14 cellular contexts compared by ENCODE assay signal in the genomic region with DNA sequence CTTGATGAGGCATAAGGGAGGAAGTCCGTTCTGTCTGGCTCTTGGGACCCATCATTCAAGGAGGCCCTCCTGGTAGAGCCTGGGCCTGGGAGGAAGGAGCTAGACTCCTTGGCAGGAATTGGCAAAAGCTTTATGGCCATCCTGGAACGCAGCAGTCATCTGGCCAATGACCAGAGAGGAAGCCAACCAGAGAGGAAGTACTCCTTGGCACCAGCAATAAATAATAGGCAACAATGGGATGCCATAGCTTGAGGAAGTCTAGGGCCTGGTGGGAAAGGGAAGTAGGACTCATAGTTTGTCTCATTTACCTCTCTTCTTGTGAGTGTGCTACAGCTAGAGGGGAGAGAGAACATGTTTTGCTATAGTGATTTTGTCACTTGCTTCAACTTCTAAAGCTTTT. TPM values are rescaled to one million over a fixed set of nuclear protein-coding genes. Genes with fewer than 3 reads are reported as not detected.
A peak's percentile ranks its signal among the peaks of the same experiment; 100 is the strongest.
DNase-seq lines count a peak whose midpoint lies in the region; ATAC-seq and TF ChIP-seq lines count a peak whose summit lies in the region.
"Had no signal": no experiment of that assay in that cellular context is flagged by ENCODE, and none has a peak within 500 bp of the region (broad histone marks: within the 10 kb centered on the region; RNA-seq: fewer than 3 reads in every experiment).

No MANE protein-coding gene starts in this region.

- H3K27me3 Mint-ChIP-seq in CD4-positive, alpha-beta T cell: no peaks in the 10 kb centered on the region
- H3K27me3 Mint-ChIP-seq in IgD-negative memory B cell: peaks cover 2% of the 10 kb centered on the region
- no peaks in the 10 kb centered on the region for H3K27me3 Mint-ChIP-seq in activated naive CD8-positive, alpha-beta T cell
- H3K27me3 Mint-ChIP-seq in naive B cell: no peaks in the 10 kb centered on the region

- H3K4me1 ChIP-seq in Peyer's patch: no peaks in the 10 kb centered on the region

- H3K9me3 ChIP-seq in CD4-positive, alpha-beta T cell (ENCODE audit: control insufficient read depth, low read length): no peaks in the 10 kb centered on the region
- no peaks in the 10 kb centered on the region for H3K9me3 ChIP-seq in Peyer's patch

- peaks cover 89% of the 10 kb centered on the region for H3K36me3 Mint-ChIP-seq in CD4-positive, alpha-beta T cell (ENCODE audit: low read depth)
- H3K36me3 Mint-ChIP-seq in IgD-negative memory B cell: peaks cover 4% of the 10 kb centered on the region
- H3K36me3 Mint-ChIP-seq in activated naive CD8-positive, alpha-beta T cell: peaks cover 19% of the 10 kb centered on the region
- peaks cover 20 to 37% of the 10 kb centered on the region in 2 donors for H3K36me3 Mint-ChIP-seq in naive B cell

- CTCF ChIA-PET in CD4-positive, alpha-beta T cell (lab: Charles Lee): no interaction called here

- TF ChIP-seq CTCF in CD4-positive, alpha-beta T cell (IDR thresholded peaks at IDR 0.05): no peak
- TF ChIP-seq CTCF in Peyer's patch (IDR thresholded peaks at IDR 0.05): no peak

- H3K4me3 Mint-ChIP-seq in CD4-positive, alpha-beta T cell: peak overlapping the region; percentile 42
- H3K4me3 Mint-ChIP-seq in IgD-negative memory B cell (peak overlapping the region in 1 of 4 donors; percentile 4), naive B cell (peak overlapping the region in 2 of 8 donors; percentile 39 to 84)
- peak overlapping the region; percentile 39 for H3K4me3 Mint-ChIP-seq in activated naive CD8-positive, alpha-beta T cell
- H3K4me3 Mint-ChIP-seq: neural crest cell had no signal

- H3K27ac Mint-ChIP-seq in CD4-positive, alpha-beta T cell: peak overlapping the region; percentile 96
- H3K27ac Mint-ChIP-seq in IgD-negative memory B cell (peak overlapping the region; percentile 13 to 83 (median 81)), naive B cell (peak overlapping the region; percentile 47 to 94 (median 75))
- H3K27ac Mint-ChIP-seq in activated naive CD8-positive, alpha-beta T cell: peak overlapping the region; percentile 86

- POLR2A ChIA-PET in CD4-positive, alpha-beta T cell (lab: Charles Lee): interaction anchor here (4.1 kb wide), 1 partner anchor 22 kb away, joined by 15 read pairs; no protein-coding TSS in a partner anchor

- no peaks in the 10 kb centered on the region for H3K27me3 ChIP-seq in CD4-positive, alpha-beta T cell (ENCODE audit: control insufficient read depth, insufficient read depth, low read length)
- no peaks in the 10 kb centered on the region for H3K27me3 ChIP-seq in Peyer's patch
- H3K27me3 ChIP-seq: esophagus muscularis mucosa had no signal

- H3K36me3 ChIP-seq in Peyer's patch: no peaks in the 10 kb centered on the region

- intact Hi-C loops in CD4-positive, alpha-beta T cell (cut with DNase I, micrococcal nuclease): loop anchor here in 1 of 2 experiments (2.0 to 10.0 kb wide), 3 partner anchors 18 to 144 kb away; no protein-coding TSS in a partner anchor

- H3K4me3 ChIP-seq in Peyer's patch: no peak overlapping the region
- H3K4me3 ChIP-seq: esophagus muscularis mucosa had no signal

- no peak for DNase-seq in CD4-positive, alpha-beta T cell
- DNase-seq in naive B cell: no peak
- DNase-seq in Peyer's patch: no peak
- DNase-seq in islet precursor cell: no peak
- DNase-seq in medulla oblongata (ENCODE audit: extremely low spot score): no peak
- DNase-seq: DMS53; NCI-H1436; NCI-H69; stimulated activated CD8-positive, alpha-beta memory T cell treated with anti-CD3 and anti-CD28 coated beads, Interleukin-4, amount 100 ng/mL, for 48 hours had no signal

- peaks cover 91% of the 10 kb centered on the region for H3K4me1 Mint-ChIP-seq in CD4-positive, alpha-beta T cell (ENCODE audit: low read depth)
- H3K4me1 Mint-ChIP-seq in IgD-negative memory B cell (peaks cover 39 to 69% (median 66%) of the 10 kb centered on the region in 3 donors), naive B cell (peaks cover 56 to 94% (median 75%) of the 10 kb centered on the region in 3 donors)
- peaks cover 91% of the 10 kb centered on the region for H3K4me1 Mint-ChIP-seq in activated naive CD8-positive, alpha-beta T cell (ENCODE audit: low read depth)

- peak overlapping the region; percentile 17 for H3K27ac ChIP-seq in CD4-positive, alpha-beta T cell (ENCODE audit: low read depth, low read length)
- peak overlapping the region in 1 of 4 donors; percentile 7 for H3K27ac ChIP-seq in Peyer's patch
- H3K27ac ChIP-seq: esophagus muscularis mucosa had no signal

- no peaks in the 10 kb centered on the region for H3K9me3 Mint-ChIP-seq in CD4-positive, alpha-beta T cell
- peaks cover 1 to 7% (median 4%) of the 10 kb centered on the region in 3 donors for H3K9me3 Mint-ChIP-seq in IgD-negative memory B cell
- no peaks in the 10 kb centered on the region for H3K9me3 Mint-ChIP-seq in activated naive CD8-positive, alpha-beta T cell (ENCODE audit: low read depth)
- H3K9me3 Mint-ChIP-seq in naive B cell: peaks cover 0 to 8% (median 5%) of the 10 kb centered on the region in 7 donors

- no peak for ATAC-seq in CD4-positive, alpha-beta T cell (ENCODE audit: poor library complexity)
- no peak for ATAC-seq in naive B cell (ENCODE audit: low read depth in 2 of 2)
- ATAC-seq: SK-N-SH treated with all-trans-retinoic acid at 6 μM for 48 hours had no signal

- TF ChIP-seq POLR2A in Peyer's patch (IDR thresholded peaks at IDR 0.05): no peak

RNA-seq across cellular contexts. Expression of gene MSN, which starts 53.1 kb away (rescaled TPM):
- total RNA-seq in CD4-positive, alpha-beta T cell: 100 to 1,000 TPM; 268 to 273 TPM
- 498 TPM for polyA plus RNA-seq in IgD-negative memory B cell
- polyA plus RNA-seq in naive B cell (ENCODE audit: low read depth in 6 of 6): 100 to 1,000 TPM; 494 to 728 (median 559) TPM
- total RNA-seq in Peyer's patch: 100 to 1,000 TPM in 1 of 4 donors, 10 to 100 TPM in 3; 22.4 to 126 (median 33.4) TPM
